ENCODE assay signal across 2 cellular contexts in the genomic region with DNA sequence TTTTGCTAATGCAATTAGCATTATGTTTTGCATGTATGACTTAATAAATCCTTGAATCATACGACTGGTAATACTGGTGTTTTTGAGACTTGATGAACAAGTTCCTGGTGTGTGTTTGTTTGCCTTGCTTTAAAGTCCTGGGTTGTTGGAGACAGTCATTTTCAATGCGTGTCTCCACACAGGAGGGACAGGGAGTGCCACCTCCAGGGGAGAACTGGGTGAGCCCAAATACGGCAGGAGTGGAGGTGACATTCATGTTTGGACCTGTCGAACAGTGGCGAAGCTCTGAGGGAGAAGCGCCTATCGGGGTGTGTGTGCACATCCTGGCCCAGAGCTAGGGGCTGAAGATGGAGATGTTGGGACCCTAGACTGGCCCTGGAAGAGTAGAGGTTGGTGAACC.
TF ChIP-seq lines count a peak whose summit lies in the region.

No MANE protein-coding gene starts in this region.

TF ChIP-seq in K562, 482 proteins besides CTCF, POLR2A, EP300 and RAD21:
- TF ChIP-seq SAFB (IDR thresholded peaks at IDR 0.05; ENCODE audit: borderline replicate concordance, low read depth, low read length) (no peak), BRF1 (IDR thresholded peaks at IDR 0.05; ENCODE audit: borderline replicate concordance, extremely low read depth, insufficient read length) (no peak), POLR2AphosphoS5 (IDR thresholded peaks at IDR 0.05; ENCODE audit: control insufficient read depth, insufficient read depth, low read depth, low read length) (peak; percentile 41; the same call in 1 of the 2 replicates)

TF ChIP-seq in HepG2, 621 proteins besides CTCF, POLR2A, EP300 and RAD21:
- TF ChIP-seq ZNF101 (CRISPR knock-in tag; IDR thresholded peaks at IDR 0.05; ENCODE audit: borderline replicate concordance, low read depth) (no peak), SPEN (CRISPR knock-in tag; IDR thresholded peaks at IDR 0.05; ENCODE audit: low read depth) (no peak), SP4 (CRISPR knock-in tag; IDR thresholded peaks at IDR 0.05) (0 out of 2 replicates have a peak, but pooled peaks have one; percentile 18), POLR2G (IDR thresholded peaks at IDR 0.05; ENCODE audit: low read depth, low read length) (0 out of 2 replicates have a peak, but pooled peaks have one; percentile 40), RBM22 (optimal IDR thresholded peaks at IDR 0.05; ENCODE audit: low read length) (peak; percentile 47), ZNF577 (CRISPR knock-in tag; IDR thresholded peaks at IDR 0.05; ENCODE audit: borderline replicate concordance, low read depth) (no peak), ELF4 (CRISPR knock-in tag; IDR thresholded peaks at IDR 0.05; ENCODE audit: borderline replicate concordance) (no peak), MTF2 (CRISPR knock-in tag; IDR thresholded peaks at IDR 0.05; ENCODE audit: borderline replicate concordance) (no peak)
- TF ChIP-seq, protein P1, sequence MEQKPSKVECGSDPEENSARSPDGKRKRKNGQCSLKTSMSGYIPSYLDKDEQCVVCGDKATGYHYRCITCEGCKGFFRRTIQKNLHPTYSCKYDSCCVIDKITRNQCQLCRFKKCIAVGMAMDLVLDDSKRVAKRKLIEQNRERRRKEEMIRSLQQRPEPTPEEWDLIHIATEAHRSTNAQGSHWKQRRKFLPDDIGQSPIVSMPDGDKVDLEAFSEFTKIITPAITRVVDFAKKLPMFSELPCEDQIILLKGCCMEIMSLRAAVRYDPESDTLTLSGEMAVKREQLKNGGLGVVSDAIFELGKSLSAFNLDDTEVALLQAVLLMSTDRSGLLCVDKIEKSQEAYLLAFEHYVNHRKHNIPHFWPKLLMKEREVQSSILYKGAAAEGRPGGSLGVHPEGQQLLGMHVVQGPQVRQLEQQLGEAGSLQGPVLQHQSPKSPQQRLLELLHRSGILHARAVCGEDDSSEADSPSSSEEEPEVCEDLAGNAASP (CRISPR knock-in tag; IDR thresholded peaks at IDR 0.05; ENCODE audit: borderline replicate concordance), result no peak
